Comparison of ENCODE assay signal across 21 cellular contexts in the genomic region with DNA sequence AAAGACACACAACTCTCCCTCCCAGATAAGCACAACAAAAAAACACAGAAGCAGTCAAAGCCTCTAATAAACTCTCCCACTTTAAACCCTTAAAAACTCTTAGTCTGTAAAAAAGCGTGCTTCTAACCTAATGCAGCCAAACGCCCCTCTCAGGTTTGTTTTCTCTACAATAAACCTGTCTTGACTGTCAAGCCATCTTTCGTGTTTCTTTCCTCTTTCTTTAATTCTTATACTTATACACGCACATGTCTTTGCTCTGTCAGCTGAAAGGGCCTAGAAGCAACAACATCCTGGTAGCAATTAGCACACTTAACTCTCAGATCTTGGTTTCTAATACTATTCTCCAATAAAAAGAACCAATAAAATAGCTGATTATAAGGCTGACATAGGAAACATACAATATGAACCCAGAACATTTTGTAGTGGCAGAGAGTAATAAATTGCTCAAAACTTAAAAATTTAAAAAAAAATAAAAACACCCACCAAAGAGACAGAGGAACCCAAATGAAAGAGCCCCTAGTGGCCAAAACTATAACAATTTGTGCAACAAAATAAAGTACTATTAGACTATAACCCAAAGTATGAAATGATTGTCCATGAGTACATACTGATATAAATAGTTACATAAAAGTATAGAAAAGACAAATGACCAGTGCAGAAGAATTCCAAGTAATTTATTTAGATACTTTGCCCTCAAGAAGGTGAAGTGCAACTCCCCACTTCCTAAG.
DNase-seq lines count a peak whose midpoint lies in the region; ATAC-seq, FAIRE-seq and TF ChIP-seq lines count a peak whose summit lies in the region.
"Had no signal": no experiment of that assay in that cellular context is flagged by ENCODE, and none has a peak within 500 bp of the region (broad histone marks: within the 10 kb centered on the region; RNA-seq: fewer than 3 reads in every experiment).

No MANE protein-coding gene starts in this region.

- no peaks in the 10 kb centered on the region for H3K9me3 ChIP-seq in HEK293 (ENCODE audit: control insufficient read depth, insufficient read depth, low read depth, low read length)
- H3K9me3 ChIP-seq: testis had no signal

- no peak for FAIRE-seq in RCC 7860 (lab: Jason Lieb, UNC)
- FAIRE-seq: HTR-8/SVneo had no signal

- H3K27me3 Mint-ChIP-seq in WTC11 (ENCODE audit: low read depth) = no peaks in the 10 kb centered on the region
- no peaks in the 10 kb centered on the region for H3K27me3 Mint-ChIP-seq in glutamatergic neuron (ENCODE audit: unreplicated experiment)
- H3K27me3 Mint-ChIP-seq: activated B cell treated with CpG ODN at 0.5 μM for 24 hours; activated T-helper 17 cell treated with anti-CD3 and anti-CD28 coated beads, Interleukin-2, amount 50 U/mL, for 72 hours; effector memory CD8-positive, alpha-beta T cell had no signal

- H3K36me3 Mint-ChIP-seq in WTC11 (peaks cover 30% of the 10 kb centered on the region), glutamatergic neuron (ENCODE audit: unreplicated experiment) (no peaks in the 10 kb centered on the region)

- H3K4me3 ChIP-seq in BJ (ENCODE audit: low read depth, low read length) (no peak overlapping the region), HEK293 (ENCODE audit: low read depth, low read length) (no peak overlapping the region)
- H3K4me3 ChIP-seq: testis had no signal

- ATAC-seq in WTC11 = no peak
- no peak for ATAC-seq in left lobe of liver
- ATAC-seq: activated T-helper 17 cell treated with anti-CD3 and anti-CD28 coated beads, Interleukin-2, amount 50 U/mL, for 72 hours; effector memory CD8-positive, alpha-beta T cell; left cardiac atrium had no signal

- no peaks in the 10 kb centered on the region for H3K4me1 ChIP-seq in HEK293 (ENCODE audit: control insufficient read depth, insufficient read depth, low read length)
- H3K4me1 ChIP-seq: testis had no signal

- H3K4me1 Mint-ChIP-seq in WTC11 (no peaks in the 10 kb centered on the region), glutamatergic neuron (ENCODE audit: low read depth, unreplicated experiment) (no peaks in the 10 kb centered on the region)
- H3K4me1 Mint-ChIP-seq: activated B cell treated with CpG ODN at 0.5 μM for 24 hours; activated T-helper 17 cell treated with anti-CD3 and anti-CD28 coated beads, Interleukin-2, amount 50 U/mL, for 72 hours had no signal

- H3K4me3 Mint-ChIP-seq in WTC11 (no peak overlapping the region), glutamatergic neuron (ENCODE audit: unreplicated experiment) (no peak overlapping the region)
- H3K4me3 Mint-ChIP-seq: activated B cell treated with CpG ODN at 0.5 μM for 24 hours; activated T-helper 17 cell treated with anti-CD3 and anti-CD28 coated beads, Interleukin-2, amount 50 U/mL, for 72 hours; effector memory CD8-positive, alpha-beta T cell had no signal

- H3K27ac ChIP-seq in HEK293 (ENCODE audit: extremely low read depth, low read depth, low read length) = no peak overlapping the region
- H3K27ac ChIP-seq: testis had no signal

- peaks cover 48% of the 10 kb centered on the region for H3K9me3 Mint-ChIP-seq in WTC11
- no peaks in the 10 kb centered on the region for H3K9me3 Mint-ChIP-seq in glutamatergic neuron (ENCODE audit: unreplicated experiment)

- CTCF ChIA-PET in BJ (lab: Yijun Ruan, JAX) = interaction anchor here (1.0 to 1.4 kb wide), 3 partner anchors 11 to 20 kb away, joined by 3 read pairs; no protein-coding TSS in a partner anchor
- CTCF ChIA-PET in HEK293 (lab: Yijun Ruan, JAX) = interaction anchor here (0.7 kb wide), 1 partner anchor 391 kb away, joined by 3 read pairs; no protein-coding TSS in a partner anchor
- CTCF ChIA-PET in WTC11 (lab: Charles Lee) = no interaction called here

- no peaks in the 10 kb centered on the region for H3K27me3 ChIP-seq in BJ (ENCODE audit: control insufficient read depth, insufficient read depth, low read length)
- H3K27me3 ChIP-seq: testis had no signal

- TF ChIP-seq CTCF in BJ (IDR thresholded peaks at IDR 0.05; ENCODE audit: insufficient read depth, low read depth, low read length) (peak; percentile 24; the same call in 1 of the 2 replicates), HEK293 (tag by site-specific recombination; IDR thresholded peaks at IDR 0.05) (no peak), WTC11 (IDR thresholded peaks at IDR 0.05) (no peak), glutamatergic neuron (IDR thresholded peaks at IDR 0.05; ENCODE audit: partially characterized antibody, unreplicated experiment) (peak; percentile 73)

- DNase-seq in BJ (ENCODE audit: low read depth) (no peak), WTC11 (ENCODE audit: low spot score) (no peak), glutamatergic neuron (no peak), RCC 7860 (ENCODE audit: low spot score) (no peak), left lobe of liver (ENCODE audit: low spot score) (no peak), NCI-H1092 (lab: John Stamatoyannopoulos, UW) (no peak), GDM1 (lab: John Stamatoyannopoulos, UW) (no peak)
- DNase-seq: activated B cell treated with CpG ODN at 0.5 μM for 24 hours; activated CD8-positive, alpha-beta memory T cell treated with anti-CD3 and anti-CD28 coated beads for 24 hours; effector memory CD8-positive, alpha-beta T cell; foreskin fibroblast; left cardiac atrium; NCI-H1930; NCI-H510A; nucleus accumbens; stimulated activated CD4-positive, alpha-beta T cell treated with anti-CD3 and anti-CD28 coated beads, Interleukin-4, amount 100 ng/mL, for 1 hour; T-helper 2 cell; testis had no signal

- H3K27ac Mint-ChIP-seq in WTC11 (no peak overlapping the region), glutamatergic neuron (ENCODE audit: unreplicated experiment) (no peak overlapping the region)
- H3K27ac Mint-ChIP-seq: activated B cell treated with CpG ODN at 0.5 μM for 24 hours; activated T-helper 17 cell treated with anti-CD3 and anti-CD28 coated beads, Interleukin-2, amount 50 U/mL, for 72 hours; effector memory CD8-positive, alpha-beta T cell had no signal

- H3K36me3 ChIP-seq in BJ (ENCODE audit: control insufficient read depth, insufficient read depth, low read length) (no peaks in the 10 kb centered on the region), HEK293 (ENCODE audit: control insufficient read depth in 2 of 2, insufficient read depth in 1 of 2, low read length in 2 of 2) (no peaks in the 10 kb centered on the region)

- POLR2A ChIA-PET in BJ (lab: Charles Lee) = no interaction called here
- POLR2A ChIA-PET in HEK293 (lab: Yijun Ruan, JAX) = no interaction called here
- POLR2A ChIA-PET in WTC11 (lab: Charles Lee) = no interaction called here

TF ChIP-seq in HEK293, 187 proteins besides CTCF, POLR2A, EP300 and RAD21 (continues in another document):
- TF ChIP-seq TRIM28 (IDR thresholded peaks at IDR 0.05; ENCODE audit: borderline replicate concordance, low read length) (peak; percentile 53; the same call in 1 of the 2 replicates), ZNF174 (tag by site-specific recombination; IDR thresholded peaks at IDR 0.05) (no peak)
- TF ChIP-seq, protein P1, sequence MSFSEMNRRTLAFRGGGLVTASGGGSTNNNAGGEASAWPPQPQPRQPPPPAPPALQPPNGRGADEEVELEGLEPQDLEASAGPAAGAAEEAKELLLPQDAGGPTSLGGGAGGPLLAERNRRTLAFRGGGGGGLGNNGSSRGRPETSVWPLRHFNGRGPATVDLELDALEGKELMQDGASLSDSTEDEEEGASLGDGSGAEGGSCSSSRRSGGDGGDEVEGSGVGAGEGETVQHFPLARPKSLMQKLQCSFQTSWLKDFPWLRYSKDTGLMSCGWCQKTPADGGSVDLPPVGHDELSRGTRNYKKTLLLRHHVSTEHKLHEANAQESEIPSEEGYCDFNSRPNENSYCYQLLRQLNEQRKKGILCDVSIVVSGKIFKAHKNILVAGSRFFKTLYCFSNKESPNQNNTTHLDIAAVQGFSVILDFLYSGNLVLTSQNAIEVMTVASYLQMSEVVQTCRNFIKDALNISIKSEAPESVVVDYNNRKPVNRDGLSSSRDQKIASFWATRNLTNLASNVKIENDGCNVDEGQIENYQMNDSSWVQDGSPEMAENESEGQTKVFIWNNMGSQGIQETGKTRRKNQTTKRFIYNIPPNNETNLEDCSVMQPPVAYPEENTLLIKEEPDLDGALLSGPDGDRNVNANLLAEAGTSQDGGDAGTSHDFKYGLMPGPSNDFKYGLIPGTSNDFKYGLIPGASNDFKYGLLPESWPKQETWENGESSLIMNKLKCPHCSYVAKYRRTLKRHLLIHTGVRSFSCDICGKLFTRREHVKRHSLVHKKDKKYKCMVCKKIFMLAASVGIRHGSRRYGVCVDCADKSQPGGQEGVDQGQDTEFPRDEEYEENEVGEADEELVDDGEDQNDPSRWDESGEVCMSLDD (tag by site-specific recombination; IDR thresholded peaks at IDR 0.05) = no peak

TF ChIP-seq in WTC11, 78 proteins besides CTCF, POLR2A, EP300 and RAD21:
- TF ChIP-seq GTF2I (CRISPR knock-in tag; conservative IDR thresholded peaks at IDR 0.05) = peak; percentile 89
- TF ChIP-seq, protein P2, sequence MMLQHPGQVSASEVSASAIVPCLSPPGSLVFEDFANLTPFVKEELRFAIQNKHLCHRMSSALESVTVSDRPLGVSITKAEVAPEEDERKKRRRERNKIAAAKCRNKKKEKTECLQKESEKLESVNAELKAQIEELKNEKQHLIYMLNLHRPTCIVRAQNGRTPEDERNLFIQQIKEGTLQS (CRISPR knock-in tag; conservative IDR thresholded peaks at IDR 0.05) = no peak
TF ChIP-seq in WTC11: peak in this region for 1.

Comparison
In these comparisons a context has a peak if more than half of its experiments do, and no peak if none do; other contexts are left out.
1. CTCF ChIP-seq: peak in BJ (single experiment) and glutamatergic neuron (single experiment); none in HEK293 (single experiment) and WTC11 (single experiment).